10 cellular contexts compared by ENCODE assay signal in the genomic region with DNA sequence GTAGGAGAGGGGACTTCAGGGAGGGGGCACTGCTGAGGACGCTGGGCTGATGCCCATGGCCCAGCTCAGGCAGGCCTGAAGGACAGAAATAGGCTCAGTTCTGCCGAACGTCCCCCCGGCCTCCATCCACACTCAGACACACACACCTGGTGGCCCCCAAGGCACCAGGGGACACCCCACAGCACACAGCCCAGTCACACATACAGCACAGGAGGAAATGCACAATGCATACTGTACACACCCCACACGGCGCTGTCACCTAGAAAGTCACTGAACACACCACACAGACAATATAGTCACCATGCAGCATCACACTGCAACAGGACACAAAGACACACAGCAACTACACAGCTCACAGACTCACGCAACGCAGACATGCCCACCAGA. TPM values are rescaled to one million over a fixed set of nuclear protein-coding genes. Genes with fewer than 3 reads are reported as not detected.
DNase-seq lines count a peak whose midpoint lies in the region; ATAC-seq and TF ChIP-seq lines count a peak whose summit lies in the region.
"Had no signal": no experiment of that assay in that cellular context is flagged by ENCODE, and none has a peak within 500 bp of the region (broad histone marks: within the 10 kb centered on the region; RNA-seq: fewer than 3 reads in every experiment).

No MANE protein-coding gene starts in this region.

- H3K27ac Mint-ChIP-seq in central memory CD8-positive, alpha-beta T cell (ENCODE audit: low read depth), result peak overlapping the region; percentile 84
- peak overlapping the region; percentile 33 for H3K27ac Mint-ChIP-seq in progenitor cell of endocrine pancreas

- peak overlapping the region; percentile 76 for H3K9ac ChIP-seq in OCI-LY3 (ENCODE audit: low read length)

- TF ChIP-seq CTCF in OCI-LY3 (IDR thresholded peaks at IDR 0.05; ENCODE audit: low read depth, low read length) (no peak), progenitor cell of endocrine pancreas (IDR thresholded peaks at IDR 0.05; ENCODE audit: unreplicated experiment) (no peak)

- peak overlapping the region; percentile 91 for H3K4me3 ChIP-seq in OCI-LY3 (ENCODE audit: low read length)

- H3K4me1 Mint-ChIP-seq in central memory CD8-positive, alpha-beta T cell, result peaks cover 51% of the 10 kb centered on the region
- H3K4me1 Mint-ChIP-seq in progenitor cell of endocrine pancreas (ENCODE audit: low read depth), result peaks cover 14% of the 10 kb centered on the region

- no peak for TF ChIP-seq POLR2A in GM18505 (IDR thresholded peaks at IDR 0.05; ENCODE audit: borderline replicate concordance, extremely low read depth, insufficient read depth, insufficient read length)

- peak overlapping the region; percentile 97 for H3K4me2 ChIP-seq in OCI-LY3 (ENCODE audit: low read length)

- H3K27me3 Mint-ChIP-seq in central memory CD8-positive, alpha-beta T cell, result no peaks in the 10 kb centered on the region
- H3K27me3 Mint-ChIP-seq in progenitor cell of endocrine pancreas, result peaks cover 13% of the 10 kb centered on the region

- H3K4me1 ChIP-seq in OCI-LY3 (ENCODE audit: low read length), result peaks cover 25% of the 10 kb centered on the region

- peak overlapping the region; percentile 53 for H3K27ac ChIP-seq in OCI-LY3 (ENCODE audit: low read length)
- H3K27ac ChIP-seq: thoracic aorta had no signal

- H3K79me2 ChIP-seq in OCI-LY3 (ENCODE audit: low read length), result no peaks in the 10 kb centered on the region

- no peaks in the 10 kb centered on the region for H3K27me3 ChIP-seq in OCI-LY3 (ENCODE audit: low read depth, low read length)

- DNase-seq in central memory CD8-positive, alpha-beta T cell (ENCODE audit: low spot score in 2 of 2), result no peak
- DNase-seq in progenitor cell of endocrine pancreas (ENCODE audit: low spot score, unreplicated experiment) (no peak), hypothalamus (lab: John Stamatoyannopoulos, UW) (no peak)

- H2AFZ ChIP-seq in OCI-LY3 (ENCODE audit: low read depth, low read length), result peak overlapping the region; percentile 62; the same call in 1 of the 2 replicates

- no peaks in the 10 kb centered on the region for H3K9me3 Mint-ChIP-seq in central memory CD8-positive, alpha-beta T cell
- H3K9me3 Mint-ChIP-seq in progenitor cell of endocrine pancreas (ENCODE audit: low read depth), result no peaks in the 10 kb centered on the region

- peaks cover 29% of the 10 kb centered on the region for H3K36me3 Mint-ChIP-seq in central memory CD8-positive, alpha-beta T cell (ENCODE audit: insufficient read depth)
- H3K36me3 Mint-ChIP-seq in progenitor cell of endocrine pancreas (ENCODE audit: insufficient read depth), result peaks cover 4% of the 10 kb centered on the region

- H3K9me3 ChIP-seq in OCI-LY3 (ENCODE audit: insufficient read depth, low read length), result no peaks in the 10 kb centered on the region
- H3K9me3 ChIP-seq: thoracic aorta had no signal

- no peaks in the 10 kb centered on the region for H4K20me1 ChIP-seq in OCI-LY3 (ENCODE audit: insufficient read depth, low read length)

- no peaks in the 10 kb centered on the region for H3K36me3 ChIP-seq in OCI-LY3 (replicated peaks; ENCODE audit: low read depth, low read length)

- peak overlapping the region; percentile 91 for H3K4me3 Mint-ChIP-seq in central memory CD8-positive, alpha-beta T cell
- peak overlapping the region; percentile 66 for H3K4me3 Mint-ChIP-seq in progenitor cell of endocrine pancreas (ENCODE audit: low read depth)

- peak; percentile 14 for ATAC-seq in GM18907 (IDR thresholded peaks at IDR 0.05; ENCODE audit: unreplicated experiment)
- peak; percentile 61 for ATAC-seq in central memory CD8-positive, alpha-beta T cell (replicated peaks; ENCODE audit: extremely low read depth, poor library complexity, severe bottlenecking)
- no peak for ATAC-seq in HG02970 (IDR thresholded peaks at IDR 0.05; ENCODE audit: low FRiP score, unreplicated experiment)
- no peak for ATAC-seq in GM18505 (IDR thresholded peaks at IDR 0.05; ENCODE audit: unreplicated experiment)
- no peak for ATAC-seq in HG03571 (IDR thresholded peaks at IDR 0.05; ENCODE audit: unreplicated experiment)

RNA-seq across cellular contexts. Expression of a gene that starts 0.6 kb away (rescaled TPM):
- 9.4 and 15.5 TPM in 2 replicates for total RNA-seq in progenitor cell of endocrine pancreas

RNA-seq across cellular contexts. Expression of a gene that starts 20.4 kb away (rescaled TPM):
- 37.1 and 38.4 TPM in 2 replicates for total RNA-seq in progenitor cell of endocrine pancreas

RNA-seq across cellular contexts. Expression of a gene that starts 24.4 kb away (rescaled TPM):
- total RNA-seq in progenitor cell of endocrine pancreas, result 1.1 and 1.8 TPM in 2 replicates

RNA-seq across cellular contexts. Expression of a gene that starts 32.2 kb away (rescaled TPM):
- total RNA-seq in progenitor cell of endocrine pancreas, result not detected in 2 replicates
- total RNA-seq: LHCN-M2 had no signal

RNA-seq across cellular contexts. Expression of a gene that starts 40.7 kb away (rescaled TPM):
- not detected in 2 replicates for total RNA-seq in progenitor cell of endocrine pancreas
- total RNA-seq: LHCN-M2, thoracic aorta had no signal

Comparison
In these comparisons a context has a peak if more than half of its experiments do, and no peak if none do; other contexts are left out.
1. ATAC-seq: peak in GM18907 (single experiment) and central memory CD8-positive, alpha-beta T cell (single experiment); none in HG02970 (single experiment), GM18505 (single experiment) and HG03571 (single experiment).